ENCODE assay signal across 17 cellular contexts in the genomic region with DNA sequence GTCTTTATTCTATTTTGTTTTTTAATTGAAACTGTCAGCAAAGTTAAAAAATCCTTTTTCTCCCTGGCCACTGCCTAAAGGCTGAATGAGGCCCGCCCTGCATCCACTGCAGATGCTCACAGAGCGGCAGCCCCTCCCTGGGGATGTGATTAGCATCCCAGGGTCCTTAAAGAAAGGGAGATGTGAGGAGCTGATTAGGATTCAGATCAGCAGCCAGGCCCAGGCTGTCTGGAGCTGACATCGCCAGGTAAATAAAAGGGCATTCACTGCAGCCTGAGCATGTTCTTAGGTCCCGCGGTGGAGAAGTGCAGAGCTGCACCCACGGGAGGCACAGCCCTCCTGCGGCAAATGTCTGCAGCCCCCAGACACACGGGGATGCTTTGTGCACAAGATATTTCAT.
DNase-seq lines count a peak whose midpoint lies in the region; ATAC-seq and TF ChIP-seq lines count a peak whose summit lies in the region.
"Had no signal": no experiment of that assay in that cellular context is flagged by ENCODE, and none has a peak within 500 bp of the region (broad histone marks: within the 10 kb centered on the region; RNA-seq: fewer than 3 reads in every experiment).

No MANE protein-coding gene starts in this region.

- TF ChIP-seq CTCF in H9 (conservative IDR thresholded peaks at IDR 0.05) (no peak), coronary artery (IDR thresholded peaks at IDR 0.05) (no peak), neural progenitor cell (IDR thresholded peaks at IDR 0.05) (no peak)
- TF ChIP-seq CTCF in CD8-positive, alpha-beta T cell (IDR thresholded peaks at IDR 0.05), result no peak

- CTCF ChIA-PET in CD4-positive, alpha-beta memory T cell (lab: Charles Lee; ENCODE audit: partially characterized antibody), result no interaction called here
- CTCF ChIA-PET in CD8-positive, alpha-beta T cell (lab: Charles Lee), result no interaction called here

- ATAC-seq in GM21786 (IDR thresholded peaks at IDR 0.05; ENCODE audit: unreplicated experiment), result no peak
- no peak for ATAC-seq in CD8-positive, alpha-beta T cell

- no peak overlapping the region for H4K8ac ChIP-seq in H9 (replicated peaks; ENCODE audit: insufficient read length, low read depth, low read length)

- H3K27me3 ChIP-seq in H9 (ENCODE audit: insufficient read depth, low read length), result no peaks in the 10 kb centered on the region
- peaks cover 17% of the 10 kb centered on the region for H3K27me3 ChIP-seq in neural progenitor cell
- no peaks in the 10 kb centered on the region for H3K27me3 ChIP-seq in CD4-positive, alpha-beta memory T cell (ENCODE audit: insufficient read depth, low read length)
- no peaks in the 10 kb centered on the region for H3K27me3 ChIP-seq in CD8-positive, alpha-beta T cell (ENCODE audit: insufficient read depth, low read length)

- H3T11ph ChIP-seq in H9 (ENCODE audit: low read length), result no peak overlapping the region

- H3K4me3 ChIP-seq in coronary artery, result no peak overlapping the region
- H3K4me3 ChIP-seq in neural progenitor cell, result no peak overlapping the region
- H3K4me3 ChIP-seq in CD4-positive, alpha-beta memory T cell (ENCODE audit: low read length in 2 of 2), result no peak overlapping the region
- no peak overlapping the region for H3K4me3 ChIP-seq in CD8-positive, alpha-beta T cell (ENCODE audit: low read depth, low read length)

- H3K18ac ChIP-seq in H9 (ENCODE audit: insufficient read length, low read depth, low read length), result no peak overlapping the region

- no peak overlapping the region for H2BK120ac ChIP-seq in H9 (ENCODE audit: low read depth, low read length, poor library complexity, severe bottlenecking)

- H3K4me3 Mint-ChIP-seq in H9 (no peak overlapping the region), neural progenitor cell (no peak overlapping the region)
- H3K4me3 Mint-ChIP-seq in CD4-positive, alpha-beta memory T cell, result no peak overlapping the region
- no peak overlapping the region for H3K4me3 Mint-ChIP-seq in CD8-positive, alpha-beta T cell
- H3K4me3 Mint-ChIP-seq: B cell, CD14-positive monocyte had no signal

- WGBS in H9 (ENCODE audit: extremely low coverage, insufficient read length, low lambda C conversion rate), result no CpG with 5 or more reads among the region's 8 CpGs

- no peak overlapping the region for H3K4ac ChIP-seq in H9 (ENCODE audit: low read depth, low read length)

- no peaks in the 10 kb centered on the region for H3K36me3 ChIP-seq in neural progenitor cell
- no peaks in the 10 kb centered on the region for H3K36me3 ChIP-seq in CD4-positive, alpha-beta memory T cell (ENCODE audit: insufficient read depth, low read length)
- no peaks in the 10 kb centered on the region for H3K36me3 ChIP-seq in CD8-positive, alpha-beta T cell (ENCODE audit: insufficient read depth, low read length)

- no peaks in the 10 kb centered on the region for H3K23me2 ChIP-seq in H9 (ENCODE audit: insufficient read length, low read depth, low read length, poor library complexity, severe bottlenecking)

- no peak overlapping the region for H2BK12ac ChIP-seq in H9 (ENCODE audit: insufficient read length, low read depth, low read length)

- no peak overlapping the region for H3K23ac ChIP-seq in H9 (ENCODE audit: insufficient read length, low read depth, low read length)

- no peak overlapping the region for H4K91ac ChIP-seq in H9 (ENCODE audit: insufficient read length, low read depth, low read length)

- H3K56ac ChIP-seq in H9 (ENCODE audit: insufficient read length, low read depth, low read length), result no peak overlapping the region

- H3F3A ChIP-seq in neural progenitor cell (ENCODE audit: low read depth), result peaks cover 19% of the 10 kb centered on the region

- no peaks in the 10 kb centered on the region; a peak in 1 of 7 replicates for H3K36me3 Mint-ChIP-seq in H9 (ENCODE audit: insufficient read depth in 1 of 3, low read depth in 3 of 3)
- no peaks in the 10 kb centered on the region for H3K36me3 Mint-ChIP-seq in neural progenitor cell
- H3K36me3 Mint-ChIP-seq in CD4-positive, alpha-beta memory T cell, result no peaks in the 10 kb centered on the region
- H3K36me3 Mint-ChIP-seq in CD8-positive, alpha-beta T cell, result no peaks in the 10 kb centered on the region
- H3K36me3 Mint-ChIP-seq: CD14-positive monocyte had no signal

- H3K27ac ChIP-seq in H9 (ENCODE audit: insufficient read length, low read depth, low read length) (no peak overlapping the region), coronary artery (no peak overlapping the region), neural progenitor cell (no peak overlapping the region)
- H3K27ac ChIP-seq in CD4-positive, alpha-beta memory T cell (ENCODE audit: low read depth, low read length), result no peak overlapping the region
- H3K27ac ChIP-seq in CD8-positive, alpha-beta T cell (ENCODE audit: low read depth, low read length), result no peak overlapping the region
- H3K27ac ChIP-seq: KMS-11 had no signal

- H3K79me2 ChIP-seq in H9 (ENCODE audit: insufficient read depth, low read length) (no peaks in the 10 kb centered on the region), neural progenitor cell (ENCODE audit: low read depth) (no peaks in the 10 kb centered on the region)

- H3K4me1 Mint-ChIP-seq in H9 (peaks cover 20 to 38% of the 10 kb centered on the region in 2 experiments), neural progenitor cell (peaks cover 38% of the 10 kb centered on the region)
- peaks cover 11 to 34% (median 17%) of the 10 kb centered on the region in 4 donors for H3K4me1 Mint-ChIP-seq in CD4-positive, alpha-beta memory T cell
- H3K4me1 Mint-ChIP-seq in CD8-positive, alpha-beta T cell (ENCODE audit: low read depth), result peaks cover 37% of the 10 kb centered on the region

- no peak overlapping the region for H2BK20ac ChIP-seq in H9 (ENCODE audit: low read depth, low read length, poor library complexity, severe bottlenecking)

- H3K9ac ChIP-seq in H9 (ENCODE audit: extremely low read depth, insufficient read length, low read length) (no peak overlapping the region), neural progenitor cell (no peak overlapping the region)
- H3K9ac ChIP-seq: KMS-11 had no signal

- POLR2A ChIA-PET in CD4-positive, alpha-beta memory T cell (lab: Charles Lee; ENCODE audit: partially characterized antibody), result no interaction called here
- POLR2A ChIA-PET in CD8-positive, alpha-beta T cell (lab: Charles Lee), result no interaction called here

- peaks cover 35% of the 10 kb centered on the region for H3K27me3 Mint-ChIP-seq in H9 (ENCODE audit: low read depth)
- peaks cover 4% of the 10 kb centered on the region for H3K27me3 Mint-ChIP-seq in neural progenitor cell (ENCODE audit: insufficient read depth, low read depth)
- H3K27me3 Mint-ChIP-seq in CD4-positive, alpha-beta memory T cell, result peaks cover 0 to 1% of the 10 kb centered on the region in 2 donors
- H3K27me3 Mint-ChIP-seq in CD8-positive, alpha-beta T cell (ENCODE audit: low read depth), result no peaks in the 10 kb centered on the region

- DNase-seq in NCI-H748 (lab: John Stamatoyannopoulos, UW; ENCODE audit: unreplicated experiment), result peak; percentile 6
- DNase-seq in NCI-H748 treated with DMSO at 0.1 percent for 48 hours (lab: John Stamatoyannopoulos, UW), result no peak
- peak; percentile 27 for DNase-seq in H9
- DNase-seq in coronary artery (ENCODE audit: low spot score), result peak; percentile 16
- DNase-seq in neural progenitor cell (ENCODE audit: low spot score), result peak; percentile 66
- no peak for DNase-seq in CD4-positive, alpha-beta memory T cell
- DNase-seq in CD8-positive, alpha-beta T cell, result no peak
- DNase-seq: DND-41, IMR-90, NCI-H1105, NCI-H1694 treated with DMSO at 0.1 percent for 48 hours, NCI-H226, NCI-H510A treated with DMSO at 0.1 percent for 48 hours had no signal

- H3K9me3 ChIP-seq in H9 (ENCODE audit: control insufficient read depth, low read depth, low read length), result no peaks in the 10 kb centered on the region
- no peaks in the 10 kb centered on the region for H3K9me3 ChIP-seq in neural progenitor cell (ENCODE audit: low read depth)
- no peaks in the 10 kb centered on the region for H3K9me3 ChIP-seq in CD4-positive, alpha-beta memory T cell (ENCODE audit: control insufficient read depth in 1 of 2, low read length in 2 of 2)
- no peaks in the 10 kb centered on the region for H3K9me3 ChIP-seq in CD8-positive, alpha-beta T cell (ENCODE audit: low read length)

- no peak overlapping the region for H4K5ac ChIP-seq in H9 (ENCODE audit: insufficient read length, low read depth, low read length)

- no peak overlapping the region for H3K14ac ChIP-seq in H9 (ENCODE audit: insufficient read depth, low read length)

- no peaks in the 10 kb centered on the region for H3K79me1 ChIP-seq in H9 (ENCODE audit: insufficient read depth, low read depth, low read length, poor library complexity, severe bottlenecking)

- no peaks in the 10 kb centered on the region; a peak in 1 of 5 replicates for H3K9me3 Mint-ChIP-seq in H9
- no peaks in the 10 kb centered on the region for H3K9me3 Mint-ChIP-seq in neural progenitor cell
- peaks cover 0 to 1% (median 0%) of the 10 kb centered on the region in 8 donors for H3K9me3 Mint-ChIP-seq in CD4-positive, alpha-beta memory T cell
- H3K9me3 Mint-ChIP-seq in CD8-positive, alpha-beta T cell, result no peaks in the 10 kb centered on the region
- H3K9me3 Mint-ChIP-seq: CD14-positive monocyte had no signal

- no peak overlapping the region for H3K27ac Mint-ChIP-seq in H9
- H3K27ac Mint-ChIP-seq in neural progenitor cell, result no peak overlapping the region
- no peak overlapping the region for H3K27ac Mint-ChIP-seq in CD4-positive, alpha-beta memory T cell
- no peak overlapping the region for H3K27ac Mint-ChIP-seq in CD8-positive, alpha-beta T cell
- H3K27ac Mint-ChIP-seq: B cell, CD14-positive monocyte had no signal

- no peak overlapping the region for H2AK5ac ChIP-seq in H9 (ENCODE audit: insufficient read length, low read length)

- H4K20me1 ChIP-seq in H9 (ENCODE audit: control insufficient read depth, insufficient read depth, insufficient read length), result no peaks in the 10 kb centered on the region
- peaks cover 6% of the 10 kb centered on the region for H4K20me1 ChIP-seq in neural progenitor cell (ENCODE audit: low read depth)

- H3K4me2 ChIP-seq in H9 (ENCODE audit: insufficient read depth, insufficient read length, low read length) (no peak overlapping the region), neural progenitor cell (peak overlapping the region; percentile 10)
- H3K4me2 ChIP-seq: KMS-11 had no signal

- H2AFZ ChIP-seq in H9 (ENCODE audit: low read length) (no peak overlapping the region), neural progenitor cell (replicated peaks) (no peak overlapping the region)

- H2BK15ac ChIP-seq in H9 (ENCODE audit: low read depth, low read length), result no peak overlapping the region

- no peak overlapping the region for H2BK5ac ChIP-seq in H9 (ENCODE audit: insufficient read length, low read length)

- H3K4me1 ChIP-seq in H9 (ENCODE audit: insufficient read depth, low read length), result no peaks in the 10 kb centered on the region; the same call in 1 of the 2 replicates
- H3K4me1 ChIP-seq in neural progenitor cell, result peaks cover 21% of the 10 kb centered on the region
- H3K4me1 ChIP-seq in CD4-positive, alpha-beta memory T cell (ENCODE audit: insufficient read depth, low read length), result peaks cover 28% of the 10 kb centered on the region
- H3K4me1 ChIP-seq in CD8-positive, alpha-beta T cell (ENCODE audit: insufficient read depth, low read length), result peaks cover 19% of the 10 kb centered on the region

- intact Hi-C loops in CD4-positive, alpha-beta memory T cell (cut with micrococcal nuclease), result no loop called here
- intact Hi-C loops in CD8-positive, alpha-beta T cell (cut with DNase I, micrococcal nuclease), result no loop called here

Comparison
In these comparisons a context has a peak if more than half of its experiments do, and no peak if none do; other contexts are left out.
1. DNase-seq: peak in NCI-H748 (single experiment), H9 (single experiment), coronary artery (single experiment) and neural progenitor cell (single experiment); none in NCI-H748 treated with DMSO at 0.1 percent for 48 hours (single experiment), CD4-positive, alpha-beta memory T cell (0 of 5) and CD8-positive, alpha-beta T cell (0 of 7).